ENCODE assay signal across 11 cellular contexts in the genomic region with DNA sequence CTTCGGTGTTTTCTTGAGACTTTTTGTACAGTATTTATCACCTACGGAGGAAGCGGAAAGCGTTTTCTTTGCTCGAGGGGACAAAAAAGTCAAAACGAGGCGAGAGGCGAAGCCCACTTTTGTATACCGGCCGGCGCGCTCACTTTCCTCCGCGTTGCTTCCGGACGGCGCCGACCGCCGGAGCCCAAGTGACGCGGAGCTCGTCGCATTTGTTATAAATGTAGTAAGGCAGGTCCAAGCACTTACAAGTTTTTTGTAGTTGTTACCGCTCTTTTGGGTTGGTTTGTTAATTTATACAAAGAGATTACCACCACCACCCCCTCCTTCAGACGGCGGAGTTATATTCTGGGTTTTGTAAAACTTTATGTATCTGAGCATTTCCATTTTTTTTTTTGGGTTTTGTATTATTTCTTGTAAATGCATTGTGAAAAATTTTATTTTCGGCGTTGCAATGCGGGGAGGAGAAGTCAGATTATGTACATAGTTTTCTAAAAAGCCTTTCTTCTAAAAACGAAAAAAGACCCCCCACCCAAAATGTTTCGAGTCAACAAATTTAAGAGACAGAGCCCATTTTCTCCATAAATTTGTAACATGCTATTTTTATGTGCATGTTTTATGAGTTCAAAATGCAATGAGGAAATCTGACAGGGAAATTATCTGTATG. TPM values are rescaled to one million over a fixed set of nuclear protein-coding genes. Genes with fewer than 3 reads are reported as not detected.
DNase-seq lines count a peak whose midpoint lies in the region; ATAC-seq and TF ChIP-seq lines count a peak whose summit lies in the region.
"Had no signal": no experiment of that assay in that cellular context is flagged by ENCODE, and none has a peak within 500 bp of the region (broad histone marks: within the 10 kb centered on the region; RNA-seq: fewer than 3 reads in every experiment).

No MANE protein-coding gene starts in this region.

- H3K4me1 Mint-ChIP-seq in activated T-cell treated with anti-CD3 and anti-CD28 coated beads, Interleukin-2, amount 50 U/mL, for 24 hours (ENCODE audit: low read depth), result peaks cover 23% of the 10 kb centered on the region
- H3K4me1 Mint-ChIP-seq in glutamatergic neuron (ENCODE audit: low read depth, unreplicated experiment), result peaks cover 15% of the 10 kb centered on the region
- no peaks in the 10 kb centered on the region for H3K4me1 Mint-ChIP-seq in stimulated activated effector memory CD8-positive, alpha-beta T cell treated with anti-CD3 and anti-CD28 coated beads, Interleukin-12 subunit alpha, Interleukin-12 subunit beta, amount 100 ng/mL, for 72 hours
- H3K4me1 Mint-ChIP-seq: central memory CD8-positive, alpha-beta T cell had no signal

- H3K27me3 ChIP-seq in upper lobe of left lung, result peaks cover 0 to 84% (median 50%) of the 10 kb centered on the region in 4 donors

- peaks cover 18 to 53% (median 25%) of the 10 kb centered on the region in 4 donors for H3K4me1 ChIP-seq in upper lobe of left lung

- TF ChIP-seq EP300 in upper lobe of left lung (IDR thresholded peaks at IDR 0.05), result no peak

- H3K36me3 ChIP-seq in upper lobe of left lung, result no peaks in the 10 kb centered on the region

- 7 to 12% methylated on average over 32 of the region's 32 CpGs for WGBS in upper lobe of left lung, 2 donors

- H3K27me3 Mint-ChIP-seq in activated T-cell treated with anti-CD3 and anti-CD28 coated beads, Interleukin-2, amount 50 U/mL, for 24 hours, result peaks cover 68% of the 10 kb centered on the region
- peaks cover 35% of the 10 kb centered on the region for H3K27me3 Mint-ChIP-seq in glutamatergic neuron (ENCODE audit: unreplicated experiment)

- no peak for DNase-seq in activated T-cell treated with anti-CD3 and anti-CD28 coated beads, Interleukin-2, amount 50 U/mL, for 24 hours
- DNase-seq in activated T-cell treated with anti-CD3 and anti-CD28 coated beads for 4 hours, result no peak
- DNase-seq in NCI-H774 (lab: John Stamatoyannopoulos, UW), result peak; percentile 65
- DNase-seq in glutamatergic neuron, result no peak
- DNase-seq in stimulated activated effector memory CD8-positive, alpha-beta T cell treated with anti-CD3 and anti-CD28 coated beads, Interleukin-12 subunit alpha, Interleukin-12 subunit beta, amount 100 ng/mL, for 72 hours (ENCODE audit: low spot score in 2 of 2), result no peak
- no peak for DNase-seq in upper lobe of left lung
- DNase-seq in EL, result no peak
- DNase-seq: NCI-H2081 treated with DMSO at 0.1 percent for 48 hours had no signal

- TF ChIP-seq CTCF in glutamatergic neuron (IDR thresholded peaks at IDR 0.05; ENCODE audit: partially characterized antibody, unreplicated experiment), result peak; percentile 3
- no peak for TF ChIP-seq CTCF in upper lobe of left lung (IDR thresholded peaks at IDR 0.05)

- no peak for TF ChIP-seq POLR2A in upper lobe of left lung (IDR thresholded peaks at IDR 0.05)

- H3K27ac ChIP-seq in upper lobe of left lung, result no peak overlapping the region

- H3K36me3 Mint-ChIP-seq in activated T-cell treated with anti-CD3 and anti-CD28 coated beads, Interleukin-2, amount 50 U/mL, for 24 hours (ENCODE audit: low read depth), result peaks cover 3% of the 10 kb centered on the region
- no peaks in the 10 kb centered on the region for H3K36me3 Mint-ChIP-seq in glutamatergic neuron (ENCODE audit: unreplicated experiment)
- H3K36me3 Mint-ChIP-seq in stimulated activated effector memory CD8-positive, alpha-beta T cell treated with anti-CD3 and anti-CD28 coated beads, Interleukin-12 subunit alpha, Interleukin-12 subunit beta, amount 100 ng/mL, for 72 hours, result peaks cover 27% of the 10 kb centered on the region

- no peak for ATAC-seq in stimulated activated effector memory CD8-positive, alpha-beta T cell treated with anti-CD3 and anti-CD28 coated beads, Interleukin-12 subunit alpha, Interleukin-12 subunit beta, amount 100 ng/mL, for 72 hours
- ATAC-seq in GM21381 (IDR thresholded peaks at IDR 0.05; ENCODE audit: unreplicated experiment) (no peak), upper lobe of left lung (ENCODE audit: low FRiP score in 2 of 2) (no peak)

- H3K4me3 Mint-ChIP-seq in activated T-cell treated with anti-CD3 and anti-CD28 coated beads, Interleukin-2, amount 50 U/mL, for 24 hours, result peak overlapping the region; percentile 25
- H3K4me3 Mint-ChIP-seq in glutamatergic neuron (ENCODE audit: unreplicated experiment), result peak overlapping the region; percentile 63
- no peak overlapping the region for H3K4me3 Mint-ChIP-seq in stimulated activated effector memory CD8-positive, alpha-beta T cell treated with anti-CD3 and anti-CD28 coated beads, Interleukin-12 subunit alpha, Interleukin-12 subunit beta, amount 100 ng/mL, for 72 hours
- H3K4me3 Mint-ChIP-seq: central memory CD8-positive, alpha-beta T cell had no signal

- no peak overlapping the region for H3K4me3 ChIP-seq in upper lobe of left lung

- peak overlapping the region; percentile 87 for H3K27ac Mint-ChIP-seq in activated T-cell treated with anti-CD3 and anti-CD28 coated beads, Interleukin-2, amount 50 U/mL, for 24 hours
- H3K27ac Mint-ChIP-seq in glutamatergic neuron (ENCODE audit: unreplicated experiment), result peak overlapping the region; percentile 22
- H3K27ac Mint-ChIP-seq in stimulated activated effector memory CD8-positive, alpha-beta T cell treated with anti-CD3 and anti-CD28 coated beads, Interleukin-12 subunit alpha, Interleukin-12 subunit beta, amount 100 ng/mL, for 72 hours, result peak overlapping the region; percentile 29

- peaks cover 16% of the 10 kb centered on the region for H3K9me3 Mint-ChIP-seq in activated T-cell treated with anti-CD3 and anti-CD28 coated beads, Interleukin-2, amount 50 U/mL, for 24 hours
- H3K9me3 Mint-ChIP-seq in glutamatergic neuron (ENCODE audit: unreplicated experiment), result peaks cover 19% of the 10 kb centered on the region
- no peaks in the 10 kb centered on the region for H3K9me3 Mint-ChIP-seq in stimulated activated effector memory CD8-positive, alpha-beta T cell treated with anti-CD3 and anti-CD28 coated beads, Interleukin-12 subunit alpha, Interleukin-12 subunit beta, amount 100 ng/mL, for 72 hours
- H3K9me3 Mint-ChIP-seq: central memory CD8-positive, alpha-beta T cell had no signal

- H3K9me3 ChIP-seq in upper lobe of left lung, result no peaks in the 10 kb centered on the region

RNA-seq across cellular contexts. Expression of a gene that starts 2.2 kb away (rescaled TPM):
- total RNA-seq in glutamatergic neuron (ENCODE audit: unreplicated experiment) (0.76 TPM), upper lobe of left lung (not detected)
- total RNA-seq: H4 had no signal

Comparison
In these comparisons a context has a peak if more than half of its experiments do, and no peak if none do; other contexts are left out.
1. H3K27ac Mint-ChIP-seq: peak in every context shown above with its lines; median percentile 87 in activated T-cell treated with anti-CD3 and anti-CD28 coated beads, Interleukin-2, amount 50 U/mL, for 24 hours; 29 in stimulated activated effector memory CD8-positive, alpha-beta T cell treated with anti-CD3 and anti-CD28 coated beads, Interleukin-12 subunit alpha, Interleukin-12 subunit beta, amount 100 ng/mL, for 72 hours; 22 in glutamatergic neuron.